In genomic region chr6:55009114-55009513, GRCh38 we compare ENCODE assay signal across 24 cellular contexts.
DNase-seq lines count a peak whose midpoint lies in the region; ATAC-seq and TF ChIP-seq lines count a peak whose summit lies in the region.
"Had no signal": no experiment of that assay in that cellular context is flagged by ENCODE, and none has a peak within 500 bp of the region (broad histone marks: within the 10 kb centered on the region; RNA-seq: fewer than 3 reads in every experiment).

No MANE protein-coding gene starts in this region.

- H3K9ac ChIP-seq in GM23248, result no peak overlapping the region
- H3K9ac ChIP-seq: KMS-11, SK-N-SH had no signal

- H3K4me1 ChIP-seq in GM23248 (ENCODE audit: insufficient read depth), result no peaks in the 10 kb centered on the region
- peaks cover 0 to 2% (median 0%) of the 10 kb centered on the region in 9 donors for H3K4me1 ChIP-seq in heart right ventricle

- H3K4me2 ChIP-seq in GM23248 (ENCODE audit: unreplicated experiment), result no peak overlapping the region
- H3K4me2 ChIP-seq: KMS-11, SK-N-SH had no signal

- H3F3A ChIP-seq in GM23248 (ENCODE audit: insufficient read depth), result no peaks in the 10 kb centered on the region

- H3K9me3 Mint-ChIP-seq in nephron progenitor cell, result peaks cover 4% of the 10 kb centered on the region

- no peaks in the 10 kb centered on the region for H3K27me3 Mint-ChIP-seq in nephron progenitor cell (ENCODE audit: low read depth, poor library complexity)
- H3K27me3 Mint-ChIP-seq: T-cell had no signal

- intact Hi-C loops in heart right ventricle (cut with DNase I), result no loop called here

- H3K4me3 Mint-ChIP-seq in nephron progenitor cell, result no peak overlapping the region
- H3K4me3 Mint-ChIP-seq: CD8-positive, alpha-beta T cell; T-cell had no signal

- H3K36me3 Mint-ChIP-seq in nephron progenitor cell (ENCODE audit: low read depth), result no peaks in the 10 kb centered on the region
- H3K36me3 Mint-ChIP-seq: CD8-positive, alpha-beta T cell; T-cell had no signal

- no peaks in the 10 kb centered on the region for H3K9me2 ChIP-seq in GM23248 (ENCODE audit: insufficient read depth)
- H3K9me2 ChIP-seq: SK-N-SH had no signal

- no peaks in the 10 kb centered on the region for H4K20me1 ChIP-seq in GM23248 (ENCODE audit: insufficient read depth)

- H3K27ac ChIP-seq in coronary artery (no peak overlapping the region), GM23248 (no peak overlapping the region), heart right ventricle (no peak overlapping the region)
- H3K27ac ChIP-seq: KMS-11 had no signal

- no peaks in the 10 kb centered on the region for H3K79me2 ChIP-seq in GM23248 (ENCODE audit: insufficient read depth)

- DNase-seq in NCI-H748 (lab: John Stamatoyannopoulos, UW; ENCODE audit: unreplicated experiment) (peak; percentile 17), NCI-H748 treated with DMSO at 0.1 percent for 48 hours (lab: John Stamatoyannopoulos, UW) (no peak), coronary artery (ENCODE audit: low spot score) (peak; percentile 45), nephron progenitor cell (peak; percentile 5), SW480 (ENCODE audit: low spot score) (no peak), GM23248 (no peak), heart right ventricle (no peak)
- DNase-seq: AML-193; C1 segment of cervical spinal cord; CD8-positive, alpha-beta T cell; DND-41; GOT3; IMR-90; NCI-H1092 treated with DMSO at 0.1 percent for 48 hours; NCI-H1694; NCI-H2081; NCI-H446; NCI-H774; RPMI8226; SHP77 treated with DMSO at 0.1 percent for 48 hours; SK-N-SH; T-cell had no signal

- H3K9me3 ChIP-seq in GM23248 (ENCODE audit: low read depth) (no peaks in the 10 kb centered on the region), heart right ventricle (peaks cover 0 to 17% (median 0%) of the 10 kb centered on the region in 11 donors)
- H3K9me3 ChIP-seq: SK-N-SH had no signal

- TF ChIP-seq CTCF in coronary artery (IDR thresholded peaks at IDR 0.05) (no peak), nephron progenitor cell (IDR thresholded peaks at IDR 0.05) (no peak), heart right ventricle (IDR thresholded peaks at IDR 0.05) (no peak)

- H2AFZ ChIP-seq in GM23248, result no peak overlapping the region

- 33 to 40% methylated on average over 7 of the region's 7 CpGs for WGBS in GM23248 (ENCODE audit: low coverage in 1 of 2, low lambda C conversion rate in 2 of 2, missing lambda C conversion rate in 2 of 2), 2 experiments
- 39 to 49% methylated on average over 7 of the region's 7 CpGs for WGBS in heart right ventricle, 2 donors

- no peaks in the 10 kb centered on the region for H3K4me1 Mint-ChIP-seq in nephron progenitor cell
- H3K4me1 Mint-ChIP-seq: T-cell had no signal

- H3K27me3 ChIP-seq in GM23248 (replicated peaks; ENCODE audit: insufficient read depth) (no peaks in the 10 kb centered on the region), heart right ventricle (no peaks in the 10 kb centered on the region)

- no peak overlapping the region for H3K27ac Mint-ChIP-seq in nephron progenitor cell
- H3K27ac Mint-ChIP-seq: CD8-positive, alpha-beta T cell; T-cell had no signal

- no peak for ATAC-seq in GM18511 (IDR thresholded peaks at IDR 0.05; ENCODE audit: unreplicated experiment)
- no peak for ATAC-seq in heart right ventricle
- ATAC-seq: CD8-positive, alpha-beta T cell; T-cell had no signal

- in situ Hi-C loops in GM23248 (cut with MboI), result no loop called here

- H3K36me3 ChIP-seq in GM23248 (ENCODE audit: low read depth) (no peaks in the 10 kb centered on the region), heart right ventricle (no peaks in the 10 kb centered on the region)

- H3K4me3 ChIP-seq in coronary artery, result no peak overlapping the region
- no peak overlapping the region for H3K4me3 ChIP-seq in GM23248
- no peak overlapping the region for H3K4me3 ChIP-seq in heart right ventricle

Comparison
In these comparisons a context has a peak if more than half of its experiments do, and no peak if none do; other contexts are left out.
1. DNase-seq: peak in NCI-H748 (single experiment), coronary artery (single experiment) and nephron progenitor cell (single experiment); none in NCI-H748 treated with DMSO at 0.1 percent for 48 hours (single experiment), SW480 (single experiment), GM23248 (single experiment) and heart right ventricle (0 of 2).